15 cellular contexts compared by ENCODE assay signal in genomic region chr22:24989541-24989951, GRCh38. TPM values are rescaled to one million over a fixed set of nuclear protein-coding genes. Genes with fewer than 3 reads are reported as not detected.
DNase-seq lines count a peak whose midpoint lies in the region; FAIRE-seq and TF ChIP-seq lines count a peak whose summit lies in the region.
"Had no signal": no experiment of that assay in that cellular context is flagged by ENCODE, and none has a peak within 500 bp of the region (broad histone marks: within the 10 kb centered on the region; RNA-seq: fewer than 3 reads in every experiment).

No MANE protein-coding gene starts in this region.

- H4K8ac ChIP-seq in neuronal stem cell (ENCODE audit: low read depth, low read length), result no peak overlapping the region

- H2AK5ac ChIP-seq in neuronal stem cell (ENCODE audit: low read depth, low read length), result no peak overlapping the region

- H3K4ac ChIP-seq in neuronal stem cell (ENCODE audit: low read length), result no peak overlapping the region

- H2BK5ac ChIP-seq in neuronal stem cell (ENCODE audit: low read length), result no peak overlapping the region

- no peak overlapping the region for H2BK12ac ChIP-seq in neuronal stem cell (ENCODE audit: low read length)

- no peaks in the 10 kb centered on the region for H3K36me3 ChIP-seq in ascending aorta
- H3K36me3 ChIP-seq in mucosa of rectum (ENCODE audit: control insufficient read depth in 2 of 2, insufficient read depth in 2 of 2, low read length in 2 of 2), result no peaks in the 10 kb centered on the region
- H3K36me3 ChIP-seq in thyroid gland, result no peaks in the 10 kb centered on the region
- H3K36me3 ChIP-seq in neuronal stem cell (replicated peaks in 1 of 2; ENCODE audit: control insufficient read depth in 2 of 2, insufficient read depth in 2 of 2, low read length in 2 of 2), result no peaks in the 10 kb centered on the region
- H3K36me3 ChIP-seq in kidney (ENCODE audit: control insufficient read depth in 1 of 2, insufficient read depth in 2 of 2, low read length in 2 of 2), result no peaks in the 10 kb centered on the region

- no peak overlapping the region for H3K14ac ChIP-seq in neuronal stem cell (ENCODE audit: low read length)

- WGBS in thyroid gland, 2 donors, result 9 to 10% methylated on average over 5 of the region's 5 CpGs
- WGBS in neuronal stem cell (ENCODE audit: extremely low coverage in 2 of 2, insufficient read length in 2 of 2, insufficient replicate concordance in 1 of 2), 2 donors, result no CpG with 5 or more reads among the region's 5 CpGs

- H3K27ac ChIP-seq in ascending aorta (peak overlapping the region; percentile 49 to 83), mucosa of rectum (ENCODE audit: low read depth in 2 of 2, low read length in 2 of 2) (peak overlapping the region; percentile 15 to 38), thyroid gland (peak overlapping the region; percentile 70 to 89 (median 88)), neuronal stem cell (replicated peaks; ENCODE audit: low read length) (no peak overlapping the region), kidney (ENCODE audit: low read depth in 2 of 2, low read length in 2 of 2) (no peak overlapping the region)

- TF ChIP-seq POLR2A in thyroid gland (IDR thresholded peaks at IDR 0.05), result no peak

- H3K9ac ChIP-seq in mucosa of rectum (ENCODE audit: low read depth in 1 of 2, low read length in 2 of 2) (no peak overlapping the region), neuronal stem cell (ENCODE audit: low read depth, low read length, poor library complexity) (no peak overlapping the region), kidney (ENCODE audit: low read length in 2 of 2) (no peak overlapping the region)

- no peak overlapping the region for H2BK15ac ChIP-seq in neuronal stem cell (ENCODE audit: low read length)

- peaks cover 5% of the 10 kb centered on the region for H3K79me1 ChIP-seq in neuronal stem cell (ENCODE audit: low read depth, low read length)

- H3K4me1 ChIP-seq in ascending aorta, result peaks cover 3 to 26% of the 10 kb centered on the region in 2 donors
- peaks cover 29 to 49% of the 10 kb centered on the region in 2 donors for H3K4me1 ChIP-seq in mucosa of rectum (ENCODE audit: control insufficient read depth in 2 of 2, insufficient read depth in 2 of 2, low read length in 2 of 2)
- peaks cover 51 to 82% of the 10 kb centered on the region in 2 donors for H3K4me1 ChIP-seq in thyroid gland
- peaks cover 3 to 11% of the 10 kb centered on the region in 2 donors for H3K4me1 ChIP-seq in neuronal stem cell (ENCODE audit: control insufficient read depth in 2 of 2, insufficient read depth in 1 of 2, low read depth in 1 of 2, low read length in 2 of 2)
- no peaks in the 10 kb centered on the region for H3K4me1 ChIP-seq in kidney (ENCODE audit: control insufficient read depth in 1 of 2, insufficient read depth in 1 of 2, low read depth in 1 of 2, low read length in 2 of 2)

- H3K23ac ChIP-seq in neuronal stem cell (ENCODE audit: low read depth, low read length, poor library complexity), result no peak overlapping the region

- no peak for FAIRE-seq in kidney (lab: Jason Lieb, UNC)
- FAIRE-seq: colon had no signal

- H3K27me3 ChIP-seq in ascending aorta, result no peaks in the 10 kb centered on the region
- H3K27me3 ChIP-seq in mucosa of rectum (ENCODE audit: control insufficient read depth in 2 of 2, insufficient read depth in 2 of 2, low read length in 2 of 2), result no peaks in the 10 kb centered on the region
- no peaks in the 10 kb centered on the region for H3K27me3 ChIP-seq in thyroid gland
- H3K27me3 ChIP-seq in neuronal stem cell (ENCODE audit: control insufficient read depth in 3 of 3, insufficient read depth in 3 of 3, low read depth in 1 of 3, low read length in 3 of 3), result no peaks in the 10 kb centered on the region

- H3K4me2 ChIP-seq in neuronal stem cell (ENCODE audit: insufficient read depth, low read length, poor library complexity, severe bottlenecking), result no peak overlapping the region

- H3K18ac ChIP-seq in neuronal stem cell (ENCODE audit: low read length), result no peak overlapping the region

- H4K91ac ChIP-seq in neuronal stem cell (ENCODE audit: low read depth, low read length, poor library complexity), result no peak overlapping the region

- DNase-seq in ascending aorta (ENCODE audit: low spot score in 2 of 2), result no peak
- DNase-seq in fibroblast of the aortic adventitia (ENCODE audit: low read depth), result peak; percentile 80
- peak; percentile 55 to 56 for DNase-seq in thyroid gland
- no peak for DNase-seq in neuronal stem cell (ENCODE audit: low spot score)
- DNase-seq in ecto neural progenitor cell (ENCODE audit: low spot score), result no peak
- no peak for DNase-seq in DMS79 treated with DMSO at 0.1 percent for 48 hours (lab: John Stamatoyannopoulos, UW)
- no peak for DNase-seq in kidney
- DNase-seq: activated CD4-positive, alpha-beta T cell treated with anti-CD3 and anti-CD28 coated beads for 1 hour; activated T-cell treated with anti-CD3 and anti-CD28 coated beads for 4 hours; DND-41; MV-4-11; SW 1271 had no signal

- TF ChIP-seq CTCF in ascending aorta (IDR thresholded peaks at IDR 0.05) (no peak), fibroblast of the aortic adventitia (IDR thresholded peaks at IDR 0.05; ENCODE audit: insufficient read depth, low read length) (no peak), thyroid gland (IDR thresholded peaks at IDR 0.05) (no peak), kidney (IDR thresholded peaks at IDR 0.05; ENCODE audit: borderline replicate concordance, extremely low read depth, insufficient read depth) (no peak)

- H3K9me3 ChIP-seq in ascending aorta (no peaks in the 10 kb centered on the region), mucosa of rectum (ENCODE audit: control insufficient read depth in 2 of 2, low read length in 2 of 2) (no peaks in the 10 kb centered on the region), thyroid gland (no peaks in the 10 kb centered on the region), neuronal stem cell (replicated peaks in 1 of 2; ENCODE audit: control insufficient read depth in 2 of 2, insufficient read depth in 1 of 2, low read depth in 1 of 2, low read length in 2 of 2) (peaks cover 3 to 7% of the 10 kb centered on the region in 2 donors), kidney (ENCODE audit: control insufficient read depth in 1 of 2, low read length in 2 of 2) (no peaks in the 10 kb centered on the region)

- no peak overlapping the region for H3K4me3 ChIP-seq in ascending aorta
- H3K4me3 ChIP-seq in fibroblast of the aortic adventitia (ENCODE audit: low read depth, low read length), result no peak overlapping the region
- H3K4me3 ChIP-seq in mucosa of rectum (ENCODE audit: low read length in 2 of 2), result no peak overlapping the region
- no peak overlapping the region for H3K4me3 ChIP-seq in thyroid gland (replicated peaks in 1 of 3)
- H3K4me3 ChIP-seq in neuronal stem cell (ENCODE audit: low read length in 2 of 2), result no peak overlapping the region
- no peak overlapping the region for H3K4me3 ChIP-seq in kidney (ENCODE audit: low read length in 2 of 2)

- H2AFZ ChIP-seq in neuronal stem cell (ENCODE audit: low read length), result no peak overlapping the region

- no peak overlapping the region for H2BK120ac ChIP-seq in neuronal stem cell (ENCODE audit: low read depth, low read length)

- intact Hi-C loops in ascending aorta (cut with DNase I), result no loop called here
- intact Hi-C loops in thyroid gland (cut with DNase I), result no loop called here
- intact Hi-C loops in kidney (cut with DNase I), result no loop called here

RNA-seq across cellular contexts. Expression of gene KIAA1671, which starts 37.0 kb away (rescaled TPM):
- 79.0 TPM for total RNA-seq in ascending aorta
- total RNA-seq in fibroblast of the aortic adventitia (ENCODE audit: low replicate concordance), result 4.6 and 10.7 TPM in 2 replicates
- 100 to 1,000 TPM in 1 of 4 donors, 10 to 100 TPM in 3; 63.2 to 111 (median 79.7) TPM for total RNA-seq in thyroid gland
- polyA plus RNA-seq in neuronal stem cell (2013, experiment 1 of 2), result 8.3 TPM
- polyA plus RNA-seq in neuronal stem cell (2013, experiment 2 of 2), result 8.6 TPM
- 65.2 TPM for total RNA-seq in kidney
- 7.3 TPM for polyA plus RNA-seq in kidney (ENCODE audit: insufficient read depth, low read depth, low replicate concordance)

RNA-seq across cellular contexts. Expression of gene LHFPL7, which starts 43.1 kb away (rescaled TPM):
- total RNA-seq in ascending aorta (not detected), fibroblast of the aortic adventitia (ENCODE audit: low replicate concordance) (not detected in 2 replicates), thyroid gland (not detected), kidney (not detected)
- polyA plus RNA-seq in neuronal stem cell (2013, experiment 1 of 2), result not detected
- not detected for polyA plus RNA-seq in neuronal stem cell (2013, experiment 2 of 2)
- polyA plus RNA-seq in kidney (ENCODE audit: insufficient read depth, low read depth, low replicate concordance), result not detected
- total RNA-seq: mucosa of gallbladder had no signal

Comparison
In these comparisons a context has a peak if more than half of its experiments do, and no peak if none do; other contexts are left out.
1. DNase-seq: peak in fibroblast of the aortic adventitia (single experiment) and thyroid gland (2 of 2); none in ascending aorta (0 of 2), neuronal stem cell (single experiment), ecto neural progenitor cell (single experiment), DMS79 treated with DMSO at 0.1 percent for 48 hours (single experiment) and kidney (single experiment).
2. H3K27ac ChIP-seq: peak in ascending aorta (2 of 2), mucosa of rectum (2 of 2) and thyroid gland (3 of 3); none in neuronal stem cell (single experiment) and kidney (0 of 2).